20 cellular contexts compared by ENCODE assay signal in the genomic region with DNA sequence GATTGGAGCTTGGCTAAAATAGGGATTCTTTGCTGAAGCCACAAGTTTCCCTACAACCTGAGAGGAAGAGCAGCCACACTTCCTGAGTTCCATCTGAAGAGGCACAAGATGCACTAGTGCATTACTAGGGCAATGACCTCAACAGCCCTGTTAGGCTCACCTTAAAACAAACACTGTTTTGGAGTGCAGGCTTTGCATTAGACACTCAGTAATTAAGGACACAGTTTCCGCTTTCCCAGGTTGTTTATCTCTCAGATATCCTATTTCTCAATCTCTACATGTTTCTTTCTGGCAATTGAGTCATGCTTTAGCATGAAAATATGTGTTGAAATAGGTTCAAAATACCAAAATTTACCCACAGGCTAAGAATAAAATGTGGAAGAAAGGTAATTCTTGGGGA. TPM values are rescaled to one million over a fixed set of nuclear protein-coding genes. Genes with fewer than 3 reads are reported as not detected.
DNase-seq lines count a peak whose midpoint lies in the region; ATAC-seq, FAIRE-seq and TF ChIP-seq lines count a peak whose summit lies in the region.
"Had no signal": no experiment of that assay in that cellular context is flagged by ENCODE, and none has a peak within 500 bp of the region (broad histone marks: within the 10 kb centered on the region; RNA-seq: fewer than 3 reads in every experiment).

No MANE protein-coding gene starts in this region.

- H3K4me3 Mint-ChIP-seq in GM23338 = no peak overlapping the region
- peak overlapping the region in 1 of 8 donors; percentile 81 for H3K4me3 Mint-ChIP-seq in naive B cell
- H3K4me3 Mint-ChIP-seq: activated CD4-positive, alpha-beta memory T cell treated with anti-CD3 and anti-CD28 coated beads for 36 hours; dendritic cell treated with granulocyte-macrophage colony-stimulating factor and Interleukin-4, amounts not matched to agents 40 ng/mL and 50 ng/mL, for 4 days; natural killer cell treated with Interleukin-12 subunit alpha and Interleukin-12 subunit beta and Interleukin-15 and Interleukin-18, amount 100 ng/mL, for 72 hours; stimulated activated memory B cell treated with anti-CD40 and anti-IgM and Interleukin-4, amounts not matched to agents 10 μg/mL and 1 μg/mL and 100 μg/mL, for 72 hours; T-helper 2 cell treated with Interferon-gamma antibody and Interleukin-4, amounts not matched to agents 5 μg/mL and 100 μg/mL, for 36 hours; WTC11 had no signal

- peaks cover 0 to 6% (median 0%) of the 10 kb centered on the region in 11 experiments; a peak in 2 of 22 replicates for H4K20me1 ChIP-seq in BLaER1 treated with 17β-estradiol and CSF1 and Interleukin-3, amounts not matched to agents 10 nM and 100 nM
- H4K20me1 ChIP-seq in GM23338 (replicated peaks; ENCODE audit: insufficient read depth) = no peaks in the 10 kb centered on the region

- DNase-seq in GM23338 (ENCODE audit: low spot score) (no peak), bronchial epithelial cell (ENCODE audit: low read depth) (peak; percentile 88), naive B cell (no peak), middle frontal gyrus (ENCODE audit: extremely low spot score, low spot score) (no peak), NCI-H146 (lab: John Stamatoyannopoulos, UW) (no peak)
- DNase-seq: activated CD4-positive, alpha-beta memory T cell treated with anti-CD3 and anti-CD28 coated beads for 36 hours; activated gamma-delta T cell treated with Interleukin-2 at 50 U/mL for 16 hours; amniotic stem cell; mesendoderm; NCI-H1436; SK-N-SH; stimulated activated CD4-positive, alpha-beta T cell treated with anti-CD3 and anti-CD28 coated beads, Interleukin-1b, Interleukin-23, amount 100 ng/mL, for 48 hours had no signal

- H2AFZ ChIP-seq in GM23338 = no peak overlapping the region

- H3K36me3 Mint-ChIP-seq in GM23338 (ENCODE audit: low read depth) (no peaks in the 10 kb centered on the region), naive B cell (peaks cover 8 to 11% of the 10 kb centered on the region in 2 donors)
- H3K36me3 Mint-ChIP-seq: natural killer cell treated with Interleukin-12 subunit alpha and Interleukin-12 subunit beta and Interleukin-15 and Interleukin-18, amount 100 ng/mL, for 72 hours; WTC11 had no signal

- H3K36me3 ChIP-seq in BLaER1 treated with 17β-estradiol and CSF1 and Interleukin-3, amounts not matched to agents 10 nM and 100 nM = peaks cover 0 to 100% (median 72%) of the 10 kb centered on the region in 11 experiments; a peak in 19 of 22 replicates
- H3K36me3 ChIP-seq in GM23338 (ENCODE audit: insufficient read depth) = no peaks in the 10 kb centered on the region
- no peaks in the 10 kb centered on the region for H3K36me3 ChIP-seq in bronchial epithelial cell (ENCODE audit: control insufficient read depth, insufficient read depth, low read length)
- H3K36me3 ChIP-seq: cardiac muscle cell had no signal

- no peaks in the 10 kb centered on the region for H3K79me2 ChIP-seq in GM23338 (replicated peaks; ENCODE audit: insufficient read depth)

- H3K27ac Mint-ChIP-seq in GM23338 = peak overlapping the region; percentile 48; the same call in 1 of the 2 replicates
- peak overlapping the region in 1 of 6 donors; percentile 67 for H3K27ac Mint-ChIP-seq in naive B cell
- H3K27ac Mint-ChIP-seq: activated CD4-positive, alpha-beta memory T cell treated with anti-CD3 and anti-CD28 coated beads for 36 hours; dendritic cell treated with granulocyte-macrophage colony-stimulating factor and Interleukin-4, amounts not matched to agents 40 ng/mL and 50 ng/mL, for 4 days; natural killer cell treated with Interleukin-12 subunit alpha and Interleukin-12 subunit beta and Interleukin-15 and Interleukin-18, amount 100 ng/mL, for 72 hours; stimulated activated memory B cell treated with anti-CD40 and anti-IgM and Interleukin-4, amounts not matched to agents 10 μg/mL and 1 μg/mL and 100 μg/mL, for 72 hours; T-helper 2 cell treated with Interferon-gamma antibody and Interleukin-4, amounts not matched to agents 5 μg/mL and 100 μg/mL, for 36 hours; WTC11 had no signal

- H3K27me3 ChIP-seq in BLaER1 treated with 17β-estradiol and CSF1 and Interleukin-3, amounts not matched to agents 10 nM and 100 nM = no peaks in the 10 kb centered on the region
- H3K27me3 ChIP-seq in GM23338 (ENCODE audit: insufficient read depth) = no peaks in the 10 kb centered on the region
- no peaks in the 10 kb centered on the region for H3K27me3 ChIP-seq in bronchial epithelial cell (ENCODE audit: control insufficient read depth, insufficient read depth, low read length)
- H3K27me3 ChIP-seq: cardiac muscle cell had no signal

- TF ChIP-seq CTCF in GM23338 (conservative IDR thresholded peaks at IDR 0.05; ENCODE audit: low read depth in 2 of 2) (no peak), bronchial epithelial cell (IDR thresholded peaks at IDR 0.05; ENCODE audit: insufficient read depth, low read length, severe bottlenecking) (no peak)

- ATAC-seq in GM23338 (no peak), naive B cell (ENCODE audit: low read depth in 2 of 2) (peak; percentile 51 to 53)
- ATAC-seq in activated CD4-positive, CD25-positive, alpha-beta regulatory T cell treated with anti-CD3 and anti-CD28 coated beads, Interleukin-2, amount 50 U/mL, for 24 hours = no peak
- ATAC-seq: natural killer cell treated with Interleukin-12 subunit alpha and Interleukin-12 subunit beta and Interleukin-15 and Interleukin-18, amount 100 ng/mL, for 72 hours; stimulated activated memory B cell treated with anti-CD40 and anti-IgM and Interleukin-4, amounts not matched to agents 10 μg/mL and 1 μg/mL and 100 μg/mL, for 72 hours; WTC11 had no signal

- no peaks in the 10 kb centered on the region for H3K9me3 ChIP-seq in BLaER1 treated with 17β-estradiol and CSF1 and Interleukin-3, amounts not matched to agents 10 nM and 100 nM (replicated peaks in 1 of 11)
- H3K9me3 ChIP-seq: SK-N-SH had no signal

- peak; percentile 32 for FAIRE-seq in bronchial epithelial cell (lab: Jason Lieb, UNC)

- H3K27me3 Mint-ChIP-seq in GM23338 (ENCODE audit: insufficient read depth, low read depth, poor library complexity) (no peaks in the 10 kb centered on the region), naive B cell (no peaks in the 10 kb centered on the region)
- H3K27me3 Mint-ChIP-seq: activated CD4-positive, alpha-beta memory T cell treated with anti-CD3 and anti-CD28 coated beads for 36 hours; dendritic cell treated with granulocyte-macrophage colony-stimulating factor and Interleukin-4, amounts not matched to agents 40 ng/mL and 50 ng/mL, for 4 days; natural killer cell treated with Interleukin-12 subunit alpha and Interleukin-12 subunit beta and Interleukin-15 and Interleukin-18, amount 100 ng/mL, for 72 hours; stimulated activated memory B cell treated with anti-CD40 and anti-IgM and Interleukin-4, amounts not matched to agents 10 μg/mL and 1 μg/mL and 100 μg/mL, for 72 hours had no signal

- H3K4me1 ChIP-seq in BLaER1 treated with 17β-estradiol and CSF1 and Interleukin-3, amounts not matched to agents 10 nM and 100 nM = peaks cover 0 to 18% (median 7%) of the 10 kb centered on the region in 10 experiments; a peak in 14 of 20 replicates
- H3K4me1 ChIP-seq in GM23338 (ENCODE audit: insufficient read depth) = peaks cover 13% of the 10 kb centered on the region

- peaks cover 8% of the 10 kb centered on the region; the same call in 2 of the 3 replicates for H3K4me1 Mint-ChIP-seq in GM23338
- peaks cover 25 to 35% (median 32%) of the 10 kb centered on the region in 3 donors for H3K4me1 Mint-ChIP-seq in naive B cell

- peak overlapping the region in 8 of 11 experiments; percentile 1 to 45 (median 29); a peak in 10 of 22 replicates for H3K4me2 ChIP-seq in BLaER1 treated with 17β-estradiol and CSF1 and Interleukin-3, amounts not matched to agents 10 nM and 100 nM
- no peak overlapping the region for H3K4me2 ChIP-seq in GM23338
- H3K4me2 ChIP-seq: SK-N-SH had no signal

- no peaks in the 10 kb centered on the region for H3F3A ChIP-seq in GM23338 (replicated peaks; ENCODE audit: low read depth)

- no peak overlapping the region for H3K9ac ChIP-seq in BLaER1 treated with 17β-estradiol and CSF1 and Interleukin-3, amounts not matched to agents 10 nM and 100 nM
- H3K9ac ChIP-seq: SK-N-SH had no signal

- H3K4me3 ChIP-seq in BLaER1 treated with 17β-estradiol and CSF1 and Interleukin-3, amounts not matched to agents 10 nM and 100 nM = no peak overlapping the region
- H3K4me3 ChIP-seq in GM23338 (no peak overlapping the region), bronchial epithelial cell (ENCODE audit: low read depth, low read length) (no peak overlapping the region)
- H3K4me3 ChIP-seq: cardiac muscle cell had no signal

- H3K9me2 ChIP-seq in GM23338 (ENCODE audit: insufficient read depth) = no peaks in the 10 kb centered on the region
- H3K9me2 ChIP-seq: SK-N-SH had no signal

- H3K9me3 Mint-ChIP-seq in GM23338 (no peaks in the 10 kb centered on the region), naive B cell (no peaks in the 10 kb centered on the region)
- H3K9me3 Mint-ChIP-seq: activated CD4-positive, alpha-beta memory T cell treated with anti-CD3 and anti-CD28 coated beads for 36 hours; natural killer cell treated with Interleukin-12 subunit alpha and Interleukin-12 subunit beta and Interleukin-15 and Interleukin-18, amount 100 ng/mL, for 72 hours; stimulated activated memory B cell treated with anti-CD40 and anti-IgM and Interleukin-4, amounts not matched to agents 10 μg/mL and 1 μg/mL and 100 μg/mL, for 72 hours; T-helper 2 cell treated with Interferon-gamma antibody and Interleukin-4, amounts not matched to agents 5 μg/mL and 100 μg/mL, for 36 hours; WTC11 had no signal

- H3K27ac ChIP-seq in BLaER1 treated with 17β-estradiol and CSF1 and Interleukin-3, amounts not matched to agents 10 nM and 100 nM = no peak overlapping the region
- H3K27ac ChIP-seq in GM23338 (ENCODE audit: low read depth) = no peak overlapping the region
- H3K27ac ChIP-seq: cardiac muscle cell had no signal

RNA-seq across cellular contexts. Expression of gene EMB, which starts 34.2 kb away (rescaled TPM):
- 35.5 and 40.0 TPM in 2 replicates for total RNA-seq in GM23338 (2014; rRNA removed; shearing (Covaris generic))
- polyA plus RNA-seq in GM23338 (2016; fragmentation: Nextera tagmentation; extraction: Ambion mirVana) (24.6 and 27.5 TPM in 2 replicates), naive B cell (ENCODE audit: low read depth in 6 of 6) (100 to 1,000 TPM in 4 of 6 donors, 10 to 100 TPM in 2; 95.7 to 164 (median 113) TPM)
- 40.0 and 40.8 TPM in 2 replicates for total RNA-seq in bronchial epithelial cell

Comparison
In these comparisons a context has a peak if more than half of its experiments do, and no peak if none do; other contexts are left out.
1. ATAC-seq: peak in naive B cell (2 of 2); none in GM23338 (single experiment) and activated CD4-positive, CD25-positive, alpha-beta regulatory T cell treated with anti-CD3 and anti-CD28 coated beads, Interleukin-2, amount 50 U/mL, for 24 hours (0 of 2).